Comparison of ENCODE assay signal across 8 cellular contexts in genomic region chr6:44058617-44059358, GRCh38.
DNase-seq lines count a peak whose midpoint lies in the region; ATAC-seq and TF ChIP-seq lines count a peak whose summit lies in the region.

No MANE protein-coding gene starts in this region.

- H3K27me3 ChIP-seq in duodenal mucosa (ENCODE audit: control insufficient read depth in 1 of 2, insufficient read depth in 2 of 2, low read length in 2 of 2), result no peaks in the 10 kb centered on the region
- H3K27me3 ChIP-seq in muscle layer of duodenum (ENCODE audit: low read depth, low read length), result no peaks in the 10 kb centered on the region

- peaks cover 13 to 16% of the 10 kb centered on the region in 2 donors for H3K4me1 ChIP-seq in duodenal mucosa (ENCODE audit: control insufficient read depth in 1 of 2, insufficient read depth in 2 of 2, low read length in 2 of 2)
- peaks cover 5 to 39% of the 10 kb centered on the region in 2 donors for H3K4me1 ChIP-seq in muscle layer of duodenum (ENCODE audit: control insufficient read depth in 1 of 2, insufficient read depth in 2 of 2, low read length in 2 of 2)

- H3K27ac Mint-ChIP-seq in nephron progenitor cell, result no peak overlapping the region

- no peak for TF ChIP-seq CTCF in nephron progenitor cell (IDR thresholded peaks at IDR 0.05)

- H3K4me1 Mint-ChIP-seq in nephron progenitor cell, result peaks cover 29% of the 10 kb centered on the region

- H3K36me3 ChIP-seq in duodenal mucosa (ENCODE audit: control insufficient read depth in 1 of 2, insufficient read depth in 2 of 2, low read length in 2 of 2) (no peaks in the 10 kb centered on the region), muscle layer of duodenum (ENCODE audit: control insufficient read depth in 1 of 2, insufficient read depth in 2 of 2, low read length in 2 of 2) (no peaks in the 10 kb centered on the region)

- peaks cover 5% of the 10 kb centered on the region for H3K36me3 Mint-ChIP-seq in nephron progenitor cell (ENCODE audit: low read depth)

- H3K27ac ChIP-seq in duodenal mucosa (ENCODE audit: low read depth, low read length) (peak overlapping the region; percentile 74), muscle layer of duodenum (ENCODE audit: low read length) (peak overlapping the region; percentile 65)

- peaks cover 6% of the 10 kb centered on the region for H3K27me3 Mint-ChIP-seq in nephron progenitor cell (ENCODE audit: low read depth, poor library complexity)

- H3K9me3 Mint-ChIP-seq in nephron progenitor cell, result peaks cover 6% of the 10 kb centered on the region

- H3K4me3 Mint-ChIP-seq in nephron progenitor cell, result no peak overlapping the region

- peak; percentile 76 for ATAC-seq in GM19463 (IDR thresholded peaks at IDR 0.05; ENCODE audit: unreplicated experiment)
- ATAC-seq in GM19455 (IDR thresholded peaks at IDR 0.05; ENCODE audit: unreplicated experiment), result no peak

- DNase-seq in AG08395 (ENCODE audit: low spot score) (peak; percentile 95), LHCN-M2 (ENCODE audit: low read depth) (peak; percentile 100), medulla oblongata (ENCODE audit: extremely low spot score) (no peak), nephron progenitor cell (no peak)

- H3K9me3 ChIP-seq in duodenal mucosa (ENCODE audit: control insufficient read depth in 1 of 2, low read length in 2 of 2), result no peaks in the 10 kb centered on the region
- no peaks in the 10 kb centered on the region for H3K9me3 ChIP-seq in muscle layer of duodenum (ENCODE audit: control insufficient read depth in 1 of 2, low read length in 2 of 2)

- no peak overlapping the region for H3K4me3 ChIP-seq in duodenal mucosa (ENCODE audit: low read depth in 1 of 2, low read length in 2 of 2)
- H3K4me3 ChIP-seq in muscle layer of duodenum (ENCODE audit: low read depth in 1 of 2, low read length in 2 of 2), result no peak overlapping the region

- H3K9ac ChIP-seq in duodenal mucosa (ENCODE audit: low read depth in 1 of 2, low read length in 2 of 2), result peak overlapping the region; percentile 21 to 28

Comparison
In these comparisons a context has a peak if more than half of its experiments do, and no peak if none do; other contexts are left out.
1. DNase-seq: peak in AG08395 (single experiment) and LHCN-M2 (single experiment); none in medulla oblongata (single experiment) and nephron progenitor cell (single experiment).